Comparison of ENCODE assay signal across 17 cellular contexts in genomic region chr6:147621280-147621679, GRCh38.
DNase-seq lines count a peak whose midpoint lies in the region; ATAC-seq and TF ChIP-seq lines count a peak whose summit lies in the region.
"Had no signal": no experiment of that assay in that cellular context is flagged by ENCODE, and none has a peak within 500 bp of the region (broad histone marks: within the 10 kb centered on the region; RNA-seq: fewer than 3 reads in every experiment).

No MANE protein-coding gene starts in this region.

- H3K36me3 ChIP-seq in fibroblast of lung (ENCODE audit: control insufficient read depth, insufficient read depth, low read length) (no peaks in the 10 kb centered on the region), parathyroid adenoma (ENCODE audit: control insufficient read depth, insufficient read depth, low read length) (no peaks in the 10 kb centered on the region)

- H3K9ac ChIP-seq in fibroblast of lung (ENCODE audit: insufficient read depth, low read length) (no peak overlapping the region), parathyroid adenoma (no peak overlapping the region)

- no peak overlapping the region for H3K4me3 ChIP-seq in fibroblast of lung (replicated peaks in 1 of 4; ENCODE audit: control extremely low read depth in 1 of 4, insufficient read depth in 1 of 4, low read depth in 3 of 4, low read length in 4 of 4)
- H3K4me3 ChIP-seq in parathyroid adenoma (ENCODE audit: low read depth, low read length): no peak overlapping the region
- H3K4me3 ChIP-seq: body of pancreas had no signal

- DNase-seq in Daoy (ENCODE audit: low read depth): peak; percentile 73
- peak; percentile 87 to 93 for DNase-seq in fibroblast of lung (ENCODE audit: low read depth in 2 of 2)
- no peak for DNase-seq in activated CD8-positive, alpha-beta memory T cell treated with anti-CD3 and anti-CD28 coated beads, Interleukin-2, amount 50 U/mL, for 4 hours
- DNase-seq in AML-193 (lab: John Stamatoyannopoulos, UW): no peak
- no peak for DNase-seq in amygdala (lab: John Stamatoyannopoulos, UW)
- DNase-seq: activated CD4-positive, CD25-positive, alpha-beta regulatory T cell; GOT3; NCI-H1092 treated with DMSO at 0.1 percent for 48 hours; retina; stimulated activated CD4-positive, alpha-beta T cell treated with anti-CD3 and anti-CD28 coated beads, Interleukin-1b, Interleukin-23, amount 100 ng/mL, for 48 hours; substantia nigra had no signal

- no peak for ATAC-seq in HG03342 (IDR thresholded peaks at IDR 0.05; ENCODE audit: unreplicated experiment)
- ATAC-seq: body of pancreas; natural killer cell treated with Interleukin-12 subunit alpha and Interleukin-12 subunit beta and Interleukin-15 and Interleukin-18, amount 100 ng/mL, for 72 hours had no signal

- no peak for TF ChIP-seq CTCF in fibroblast of lung (conservative IDR thresholded peaks at IDR 0.05 in 1 of 2, IDR thresholded peaks at IDR 0.05 in 1 of 2; ENCODE audit: low read depth in 1 of 2, low read length in 2 of 2)
- no peak for TF ChIP-seq CTCF in parathyroid adenoma (IDR thresholded peaks at IDR 0.05)

- H3K4me2 ChIP-seq in fibroblast of lung (ENCODE audit: extremely low read depth, insufficient read depth, low read length) (no peak overlapping the region), parathyroid adenoma (ENCODE audit: low read length) (no peak overlapping the region)

- no peaks in the 10 kb centered on the region for H3K27me3 ChIP-seq in fibroblast of lung (ENCODE audit: control insufficient read depth, insufficient read depth, low read length)
- no peaks in the 10 kb centered on the region for H3K27me3 ChIP-seq in parathyroid adenoma (ENCODE audit: control insufficient read depth, insufficient read depth, low read length)
- H3K27me3 ChIP-seq: body of pancreas had no signal

- no peaks in the 10 kb centered on the region for H4K20me1 ChIP-seq in fibroblast of lung (ENCODE audit: control insufficient read depth, extremely low read depth, insufficient read depth, low read length)

- H3K4me1 ChIP-seq in fibroblast of lung (ENCODE audit: control insufficient read depth, extremely low read depth, insufficient read depth, low read length) (peaks cover 15% of the 10 kb centered on the region), parathyroid adenoma (peaks cover 11% of the 10 kb centered on the region)
- H3K4me1 ChIP-seq: body of pancreas had no signal

- H3K79me2 ChIP-seq in fibroblast of lung (ENCODE audit: control insufficient read depth, insufficient read depth, low read length): no peaks in the 10 kb centered on the region
- H3K79me2 ChIP-seq in parathyroid adenoma: no peaks in the 10 kb centered on the region

- H3K9me3 ChIP-seq in fibroblast of lung (ENCODE audit: control insufficient read depth, insufficient read depth, low read depth, low read length) (no peaks in the 10 kb centered on the region), parathyroid adenoma (ENCODE audit: control insufficient read depth, low read length) (no peaks in the 10 kb centered on the region)
- H3K9me3 ChIP-seq: body of pancreas had no signal

- H3K27ac ChIP-seq in fibroblast of lung (ENCODE audit: insufficient read depth, low read length) (peak overlapping the region; percentile 36), parathyroid adenoma (peak overlapping the region; percentile 53)
- H3K27ac ChIP-seq: body of pancreas, RWPE1 had no signal

- H2AFZ ChIP-seq in fibroblast of lung (ENCODE audit: low read length) (no peak overlapping the region), parathyroid adenoma (peak overlapping the region; percentile 0)

TF ChIP-seq in PFSK-1, 5 proteins besides CTCF, POLR2A, EP300 and RAD21:
- TF ChIP-seq SIN3A (IDR thresholded peaks at IDR 0.05; ENCODE audit: borderline replicate concordance, insufficient read depth, low read length) (0 out of 2 replicates have a peak, but pooled peaks have one; percentile 36), FOXP2 (optimal IDR thresholded peaks at IDR 0.05; ENCODE audit: borderline replicate concordance, extremely low read depth, extremely low read length, insufficient read depth) (no peak), TAF1 (IDR thresholded peaks at IDR 0.05; ENCODE audit: borderline replicate concordance, insufficient read depth, low read length) (0 out of 2 replicates have a peak, but pooled peaks have one; percentile 7), POLR2AphosphoS5 (IDR thresholded peaks at IDR 0.05; ENCODE audit: low read depth, low read length) (peak; percentile 51; the same call in 1 of the 2 replicates), REST (IDR thresholded peaks at IDR 0.05; ENCODE audit: insufficient read depth in 1 of 2, low read depth in 2 of 2, low read length in 2 of 2) (peak; percentile 26 to 34; a peak in 1 of 4 replicates)

Comparison
In these comparisons a context has a peak if more than half of its experiments do, and no peak if none do; other contexts are left out.
1. DNase-seq: peak in Daoy (single experiment) and fibroblast of lung (2 of 2); none in activated CD8-positive, alpha-beta memory T cell treated with anti-CD3 and anti-CD28 coated beads, Interleukin-2, amount 50 U/mL, for 4 hours (single experiment), AML-193 (0 of 2) and amygdala (0 of 56).